ENCODE assay signal across 8 cellular contexts in genomic region chr14:21068521-21069387, GRCh38. TPM values are rescaled to one million over a fixed set of nuclear protein-coding genes. Genes with fewer than 3 reads are reported as not detected.
DNase-seq lines count a peak whose midpoint lies in the region; ATAC-seq and TF ChIP-seq lines count a peak whose summit lies in the region.

No MANE protein-coding gene starts in this region.

- H3K4me2 ChIP-seq in osteoblast (ENCODE audit: insufficient read depth, low read length), result peak overlapping the region; percentile 92

- H3K4me3 ChIP-seq in Peyer's patch (peak overlapping the region; percentile 66 to 90 (median 82)), osteoblast (ENCODE audit: insufficient read depth, low read length) (peak overlapping the region; percentile 76)

- ATAC-seq in left cardiac atrium, result peak; percentile 16 to 25
- no peak for ATAC-seq in HG02678 (IDR thresholded peaks at IDR 0.05; ENCODE audit: unreplicated experiment)
- ATAC-seq in GM19324 (IDR thresholded peaks at IDR 0.05; ENCODE audit: low FRiP score, unreplicated experiment), result no peak

- H3K9me3 ChIP-seq in Peyer's patch (no peaks in the 10 kb centered on the region), osteoblast (ENCODE audit: low read depth, low read length) (no peaks in the 10 kb centered on the region)

- peaks cover 0 to 4% (median 0%) of the 10 kb centered on the region in 3 donors for H3K36me3 ChIP-seq in Peyer's patch
- H3K36me3 ChIP-seq in osteoblast (ENCODE audit: insufficient read depth, low read length), result peaks cover 10% of the 10 kb centered on the region

- peaks cover 11% of the 10 kb centered on the region for H3K79me2 ChIP-seq in osteoblast (ENCODE audit: insufficient read depth, low read length)

- intact Hi-C loops in left cardiac atrium (cut with DNase I), result loop anchor here (2.0 to 5.0 kb wide), 2 partner anchors 36 to 39 kb away; no protein-coding TSS in a partner anchor

- peaks cover 10% of the 10 kb centered on the region for H4K20me1 ChIP-seq in osteoblast (ENCODE audit: insufficient read depth, low read length)

- DNase-seq in DMS 273 treated with DMSO at 0.1 percent for 48 hours (lab: John Stamatoyannopoulos, UW) (peak; percentile 14), Kasumi-1 (lab: John Stamatoyannopoulos, UW) (peak; percentile 70 to 76), Peyer's patch (peak in 2 of 3 donors; percentile 68 to 78), amniotic stem cell (lab: John Stamatoyannopoulos, UW) (peak; percentile 49), left cardiac atrium (peak; percentile 61), osteoblast (ENCODE audit: insufficient read length, low spot score, missing footprints) (peak; percentile 88)

- H3K4me1 ChIP-seq in Peyer's patch (peaks cover 0 to 36% (median 26%) of the 10 kb centered on the region in 4 donors), osteoblast (ENCODE audit: insufficient read depth, low read length) (peaks cover 37% of the 10 kb centered on the region)

- H3K27ac ChIP-seq in Peyer's patch, result peak overlapping the region; percentile 79 to 90 (median 84)
- peak overlapping the region; percentile 63 for H3K27ac ChIP-seq in osteoblast (ENCODE audit: low read depth, low read length)

- H2AFZ ChIP-seq in osteoblast (ENCODE audit: low read length), result peak overlapping the region; percentile 87

- no peak for TF ChIP-seq POLR2A in Peyer's patch (IDR thresholded peaks at IDR 0.05)

- no peaks in the 10 kb centered on the region for H3K27me3 ChIP-seq in Peyer's patch
- no peaks in the 10 kb centered on the region for H3K27me3 ChIP-seq in osteoblast (ENCODE audit: insufficient read depth, low read length)

- TF ChIP-seq CTCF in Peyer's patch (IDR thresholded peaks at IDR 0.05) (peak; percentile 31 to 65 (median 54)), osteoblast (IDR thresholded peaks at IDR 0.05; ENCODE audit: extremely low read depth, low read depth, low read length) (peak; percentile 67)

RNA-seq across cellular contexts. Expression of gene ARHGEF40, which starts 1.4 kb away (rescaled TPM):
- total RNA-seq in Peyer's patch (10 to 100 TPM; 19.8 to 57.8 (median 34.6) TPM), left cardiac atrium (10 to 100 TPM; 24.9 to 25.5 TPM), osteoblast (33.3 and 35.4 TPM in 2 replicates)

RNA-seq across cellular contexts. Expression of gene RNASE8, which starts 11.1 kb away (rescaled TPM):
- total RNA-seq in Peyer's patch (not detected), left cardiac atrium (not detected), osteoblast (not detected in 2 replicates)

RNA-seq across cellular contexts. Expression of gene RNASE7, which starts 26.6 kb away (rescaled TPM):
- total RNA-seq in Peyer's patch, result not detected
- total RNA-seq in left cardiac atrium, result not detected
- total RNA-seq in osteoblast, result not detected in 2 replicates

RNA-seq across cellular contexts. Expression of gene ZNF219, which starts 29.7 kb away (rescaled TPM):
- total RNA-seq in Peyer's patch, result 10 to 100 TPM; 41.3 to 68.8 (median 63.2) TPM
- 10 to 100 TPM; 38.3 to 44.4 TPM for total RNA-seq in left cardiac atrium
- total RNA-seq in osteoblast, result 8.3 and 9.4 TPM in 2 replicates

RNA-seq across cellular contexts. Expression of gene TMEM253, which starts 32.1 kb away (rescaled TPM):
- total RNA-seq in Peyer's patch (100 to 1,000 TPM in 3 of 4 donors, 1 to 10 TPM in 1; 9.1 to 140 (median 124) TPM), left cardiac atrium (under 1 TPM; 0.26 to 0.82 TPM), osteoblast (not detected in 2 replicates)

Comparison
In these comparisons a context has a peak if more than half of its experiments do, and no peak if none do; other contexts are left out.
1. DNase-seq: peak in every context shown above with its lines; median percentile 88 in osteoblast; 73 in Kasumi-1; 73 in Peyer's patch; 61 in left cardiac atrium; 49 in amniotic stem cell; 14 in DMS 273 treated with DMSO at 0.1 percent for 48 hours.
2. ATAC-seq: peak in left cardiac atrium (2 of 2); none in HG02678 (single experiment) and GM19324 (single experiment).